ENCODE assay signal across 14 cellular contexts in the genomic region with DNA sequence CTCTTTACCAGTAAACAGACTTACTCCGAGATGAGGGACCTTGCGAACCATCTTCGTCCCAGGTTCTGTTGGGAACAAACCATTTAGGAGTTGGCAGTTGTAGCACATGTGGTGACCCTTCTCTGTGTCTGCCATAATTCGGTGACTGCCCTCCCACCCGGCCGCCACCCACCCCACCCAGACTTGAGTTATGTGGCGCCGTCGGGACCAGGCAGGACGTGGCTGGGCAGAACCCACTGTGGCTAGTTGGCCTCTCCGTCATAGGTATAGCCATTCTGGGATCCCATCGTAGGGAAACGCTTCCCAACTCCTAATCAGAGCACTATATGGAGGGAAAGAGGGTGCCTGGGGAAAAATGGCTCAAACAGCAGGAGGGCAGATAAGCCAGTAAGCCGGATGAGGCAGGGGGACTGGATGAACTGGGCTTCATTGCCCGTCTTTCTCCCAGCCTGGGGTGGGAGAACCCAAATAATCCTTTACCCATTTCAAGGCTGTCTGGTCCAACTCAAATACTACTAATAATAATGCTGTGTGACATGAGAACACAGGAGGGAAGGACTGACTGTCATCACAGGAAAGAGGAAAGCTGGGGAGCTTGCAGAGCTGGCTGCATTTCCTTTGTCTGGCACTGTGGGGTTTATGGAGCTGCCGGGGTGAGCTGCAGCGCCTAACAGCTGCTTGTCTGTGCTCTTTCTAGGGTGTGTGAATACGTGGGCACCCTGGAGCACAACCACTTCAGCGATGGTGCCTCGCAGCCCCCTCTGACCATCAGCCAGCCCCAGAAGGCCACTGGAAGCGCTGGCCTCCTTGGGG.
"Had no signal": no experiment of that assay in that cellular context is flagged by ENCODE, and none has a peak within 500 bp of the region (broad histone marks: within the 10 kb centered on the region; RNA-seq: fewer than 3 reads in every experiment).

No MANE protein-coding gene starts in this region.

- H3K27me3 ChIP-seq: ascending aorta, heart right ventricle, suprapubic skin had no signal

- H3K36me3 Mint-ChIP-seq: naive thymus-derived CD4-positive, alpha-beta T cell; type B pancreatic cell had no signal

- H3K36me3 ChIP-seq: ascending aorta, suprapubic skin had no signal

- H3K27ac ChIP-seq: ascending aorta, heart right ventricle, prostate gland, suprapubic skin had no signal

- H3K9me3 Mint-ChIP-seq: activated CD8-positive, alpha-beta T cell treated with anti-CD3 and anti-CD28 coated beads for 36 hours; type B pancreatic cell had no signal

- H3K4me1 Mint-ChIP-seq: naive thymus-derived CD4-positive, alpha-beta T cell had no signal

- H3K9me3 ChIP-seq: ascending aorta, heart right ventricle, prostate gland, suprapubic skin had no signal

- H3K27ac Mint-ChIP-seq: activated CD4-positive, alpha-beta T cell treated with anti-CD3 and anti-CD28 coated beads for 36 hours; activated CD8-positive, alpha-beta T cell treated with anti-CD3 and anti-CD28 coated beads for 36 hours; naive thymus-derived CD4-positive, alpha-beta T cell; type B pancreatic cell had no signal

- H3K27me3 Mint-ChIP-seq: type B pancreatic cell had no signal

- DNase-seq: activated CD4-positive, alpha-beta T cell treated with anti-CD3 and anti-CD28 coated beads for 36 hours; activated CD8-positive, alpha-beta memory T cell treated with anti-CD3 and anti-CD28 coated beads, Interleukin-2, amount 50 U/mL, for 48 hours; activated CD8-positive, alpha-beta T cell treated with anti-CD3 and anti-CD28 coated beads for 36 hours; heart right ventricle; kidney glomerular epithelial cell; naive thymus-derived CD4-positive, alpha-beta T cell; stimulated activated CD4-positive, alpha-beta T cell treated with anti-CD3 and anti-CD28 coated beads, Interleukin-2, amount 100 ng/mL, for 48 hours; stimulated activated naive CD4-positive, alpha-beta T cell treated with Interleukin-2 at 50 U/mL for 16 hours; T1000 had no signal

- H3K4me1 ChIP-seq: ascending aorta, heart right ventricle, prostate gland, suprapubic skin had no signal

- H3K4me3 ChIP-seq: ascending aorta, heart right ventricle, prostate gland, suprapubic skin had no signal

- H3K4me3 Mint-ChIP-seq: activated CD4-positive, alpha-beta T cell treated with anti-CD3 and anti-CD28 coated beads for 36 hours; activated CD8-positive, alpha-beta T cell treated with anti-CD3 and anti-CD28 coated beads for 36 hours; naive thymus-derived CD4-positive, alpha-beta T cell; type B pancreatic cell had no signal

- ATAC-seq: activated CD4-positive, alpha-beta T cell treated with anti-CD3 and anti-CD28 coated beads for 36 hours; activated CD8-positive, alpha-beta T cell treated with anti-CD3 and anti-CD28 coated beads for 36 hours; naive thymus-derived CD4-positive, alpha-beta T cell; sciatic nerve had no signal
